In the genomic region with DNA sequence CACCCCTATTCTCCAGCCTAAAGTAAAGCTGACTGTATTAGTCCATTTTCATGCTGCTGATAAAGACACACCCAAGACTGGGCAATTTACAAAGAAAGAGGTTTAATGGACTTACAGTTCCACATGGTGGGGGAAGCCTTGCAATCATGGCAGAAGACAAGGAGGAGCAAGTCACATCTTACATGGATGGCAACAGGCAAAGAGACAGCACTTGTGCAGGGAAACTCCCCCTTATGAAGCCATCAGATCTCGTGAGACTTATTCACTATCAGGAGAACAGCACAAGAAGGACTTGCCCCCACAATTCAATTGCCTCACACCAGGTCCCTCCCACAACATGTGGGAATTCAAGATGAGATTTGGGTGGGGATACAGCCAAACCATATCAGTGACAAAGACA, we compare ENCODE assay signal across 4 cellular contexts. TPM values are rescaled to one million over a fixed set of nuclear protein-coding genes. Genes with fewer than 3 reads are reported as not detected.
"Had no signal": no experiment of that assay in that cellular context is flagged by ENCODE, and none has a peak within 500 bp of the region (broad histone marks: within the 10 kb centered on the region; RNA-seq: fewer than 3 reads in every experiment).

No MANE protein-coding gene starts in this region.

RNA-seq across cellular contexts. Expression of gene FOXF2, which starts 19.7 kb away (rescaled TPM):
- total RNA-seq: GM23338, H1, H9 had no signal
- polyA plus RNA-seq: GM23338 had no signal

RNA-seq across cellular contexts. Expression of gene FOXQ1, which starts 57.8 kb away (rescaled TPM):
- total RNA-seq: GM23338, H1 had no signal
- polyA plus RNA-seq: GM23248, GM23338 had no signal
